ENCODE assay signal across 9 cellular contexts in genomic region chr18:62637807-62638687, GRCh38.
DNase-seq lines count a peak whose midpoint lies in the region; ATAC-seq and TF ChIP-seq lines count a peak whose summit lies in the region.
"Had no signal": no experiment of that assay in that cellular context is flagged by ENCODE, and none has a peak within 500 bp of the region (broad histone marks: within the 10 kb centered on the region; RNA-seq: fewer than 3 reads in every experiment).

No MANE protein-coding gene starts in this region.

- peaks cover 4% of the 10 kb centered on the region; the same call in 1 of the 2 replicates for H3K4me1 ChIP-seq in H9 (ENCODE audit: insufficient read depth, low read length)

- no peak overlapping the region for H3K23ac ChIP-seq in H9 (ENCODE audit: insufficient read length, low read depth, low read length)

- no peak overlapping the region for H3K14ac ChIP-seq in H9 (ENCODE audit: insufficient read depth, low read length)

- H2BK120ac ChIP-seq in H9 (ENCODE audit: low read depth, low read length, poor library complexity, severe bottlenecking), result no peak overlapping the region

- H3K4me1 Mint-ChIP-seq in H9, result peaks cover 15 to 16% of the 10 kb centered on the region in 2 experiments
- H3K4me1 Mint-ChIP-seq: activated naive CD4-positive, alpha-beta T cell treated with anti-CD3 and anti-CD28 coated beads, Interleukin-2, amount 50 U/mL, for 24 hours had no signal

- H2AK5ac ChIP-seq in H9 (ENCODE audit: insufficient read length, low read length), result no peak overlapping the region

- no peak overlapping the region for H3K4ac ChIP-seq in H9 (ENCODE audit: low read depth, low read length)

- no peaks in the 10 kb centered on the region for H3K27me3 Mint-ChIP-seq in H9 (ENCODE audit: low read depth)

- no CpG with 5 or more reads among the region's 7 CpGs for WGBS in H9 (ENCODE audit: extremely low coverage, insufficient read length, low lambda C conversion rate)

- H3K23me2 ChIP-seq in H9 (ENCODE audit: insufficient read length, low read depth, low read length, poor library complexity, severe bottlenecking), result no peaks in the 10 kb centered on the region

- no peak overlapping the region for H2BK5ac ChIP-seq in H9 (ENCODE audit: insufficient read length, low read length)

- peaks cover 0 to 8% of the 10 kb centered on the region in 2 experiments; a peak in 3 of 5 replicates for H3K9me3 Mint-ChIP-seq in H9
- H3K9me3 Mint-ChIP-seq: activated naive CD4-positive, alpha-beta T cell treated with anti-CD3 and anti-CD28 coated beads, Interleukin-2, amount 50 U/mL, for 24 hours had no signal

- no peaks in the 10 kb centered on the region for H4K20me1 ChIP-seq in H9 (ENCODE audit: control insufficient read depth, insufficient read depth, insufficient read length)

- no peak for DNase-seq in GM12864 (ENCODE audit: low read depth)
- DNase-seq in H9, result peak; percentile 66
- peak; percentile 43 for DNase-seq in NOMO-1 treated with DMSO at 0.1 percent for 48 hours (lab: John Stamatoyannopoulos, UW; ENCODE audit: unreplicated experiment)
- peak; percentile 10 for DNase-seq in activated CD8-positive, alpha-beta memory T cell treated with anti-CD3 and anti-CD28 coated beads, Interleukin-2, amount 50 U/mL, for 24 hours (ENCODE audit: extremely low read depth)
- DNase-seq in foreskin melanocyte, result peak; percentile 87
- DNase-seq in stimulated activated CD4-positive, alpha-beta T cell treated with anti-CD3 and anti-CD28 coated beads, Interleukin-4, amount 100 ng/mL, for 4 hours, result peak; percentile 29 to 45
- DNase-seq in GM03348 (ENCODE audit: low spot score), result no peak

- no peak overlapping the region for H2BK12ac ChIP-seq in H9 (ENCODE audit: insufficient read length, low read depth, low read length)

- no peaks in the 10 kb centered on the region for H3K79me2 ChIP-seq in H9 (ENCODE audit: insufficient read depth, low read length)

- H3K18ac ChIP-seq in H9 (ENCODE audit: insufficient read length, low read depth, low read length), result no peak overlapping the region

- H3K9me3 ChIP-seq in H9 (ENCODE audit: control insufficient read depth, low read depth, low read length), result no peaks in the 10 kb centered on the region

- H3K4me2 ChIP-seq in H9 (ENCODE audit: insufficient read depth, insufficient read length, low read length), result no peak overlapping the region

- H3K27ac ChIP-seq in H9 (ENCODE audit: insufficient read length, low read depth, low read length), result no peak overlapping the region

- no peaks in the 10 kb centered on the region for H3K27me3 ChIP-seq in H9 (ENCODE audit: insufficient read depth, low read length)

- TF ChIP-seq CTCF in GM12864 (IDR thresholded peaks at IDR 0.05; ENCODE audit: low read depth, low read length, missing control alignments) (peak; percentile 79), H9 (conservative IDR thresholded peaks at IDR 0.05) (peak; percentile 86)

- H4K8ac ChIP-seq in H9 (replicated peaks; ENCODE audit: insufficient read length, low read depth, low read length), result no peak overlapping the region

- no peak overlapping the region for H3T11ph ChIP-seq in H9 (ENCODE audit: low read length)

- no peak overlapping the region for H3K4me3 Mint-ChIP-seq in H9
- H3K4me3 Mint-ChIP-seq: activated naive CD4-positive, alpha-beta T cell treated with anti-CD3 and anti-CD28 coated beads, Interleukin-2, amount 50 U/mL, for 24 hours had no signal

- no peak overlapping the region for H3K56ac ChIP-seq in H9 (ENCODE audit: insufficient read length, low read depth, low read length)

- peaks cover 0 to 8% (median 0%) of the 10 kb centered on the region in 3 experiments; a peak in 4 of 7 replicates for H3K36me3 Mint-ChIP-seq in H9 (ENCODE audit: insufficient read depth in 1 of 3, low read depth in 3 of 3)
- H3K36me3 Mint-ChIP-seq: activated naive CD4-positive, alpha-beta T cell treated with anti-CD3 and anti-CD28 coated beads, Interleukin-2, amount 50 U/mL, for 24 hours had no signal

- H2BK15ac ChIP-seq in H9 (ENCODE audit: low read depth, low read length), result no peak overlapping the region

- no peak overlapping the region for H4K5ac ChIP-seq in H9 (ENCODE audit: insufficient read length, low read depth, low read length)

- H2BK20ac ChIP-seq in H9 (ENCODE audit: low read depth, low read length, poor library complexity, severe bottlenecking), result no peak overlapping the region

- no peaks in the 10 kb centered on the region for H3K79me1 ChIP-seq in H9 (ENCODE audit: insufficient read depth, low read depth, low read length, poor library complexity, severe bottlenecking)

- ATAC-seq in HG02571 (IDR thresholded peaks at IDR 0.05; ENCODE audit: unreplicated experiment), result no peak

- H2AFZ ChIP-seq in H9 (ENCODE audit: low read length), result no peak overlapping the region

- no peak overlapping the region for H3K4me3 ChIP-seq in GM12864 (ENCODE audit: low read depth, low read length)

- no peak overlapping the region for H3K9ac ChIP-seq in H9 (ENCODE audit: extremely low read depth, insufficient read length, low read length)

- H4K91ac ChIP-seq in H9 (ENCODE audit: insufficient read length, low read depth, low read length), result no peak overlapping the region

- H3K27ac Mint-ChIP-seq in H9, result no peak overlapping the region
- H3K27ac Mint-ChIP-seq: activated naive CD4-positive, alpha-beta T cell treated with anti-CD3 and anti-CD28 coated beads, Interleukin-2, amount 50 U/mL, for 24 hours had no signal

Comparison
In these comparisons a context has a peak if more than half of its experiments do, and no peak if none do; other contexts are left out.
1. DNase-seq: peak in H9 (single experiment), NOMO-1 treated with DMSO at 0.1 percent for 48 hours (single experiment), activated CD8-positive, alpha-beta memory T cell treated with anti-CD3 and anti-CD28 coated beads, Interleukin-2, amount 50 U/mL, for 24 hours (single experiment), foreskin melanocyte (single experiment) and stimulated activated CD4-positive, alpha-beta T cell treated with anti-CD3 and anti-CD28 coated beads, Interleukin-4, amount 100 ng/mL, for 4 hours (2 of 2); none in GM12864 (single experiment) and GM03348 (single experiment).